In the genomic region with DNA sequence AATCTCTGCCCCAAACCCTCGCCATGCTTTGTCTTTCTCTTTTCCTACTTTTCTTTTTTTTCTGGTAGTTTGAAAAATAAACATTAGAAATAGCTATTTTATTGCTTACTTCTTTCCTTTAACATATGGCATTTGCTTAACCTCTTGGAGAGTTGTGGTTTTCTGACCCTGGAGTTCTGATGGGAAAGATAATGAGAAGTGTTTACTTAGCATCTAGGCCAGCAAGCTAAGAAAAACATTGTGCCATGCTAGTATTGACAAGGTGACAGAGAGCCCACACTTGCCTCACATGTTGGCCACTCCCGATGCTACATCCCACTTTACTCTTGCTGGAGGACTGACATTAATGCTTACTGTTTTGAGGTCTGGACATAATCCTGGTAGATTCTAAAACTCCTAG, we compare ENCODE assay signal across 1 cellular context.
A peak's percentile ranks its signal among the peaks of the same experiment; 100 is the strongest.
TF ChIP-seq lines count a peak whose summit lies in the region.

No MANE protein-coding gene starts in this region.

TF ChIP-seq in HEK293, 187 proteins besides CTCF, POLR2A, EP300 and RAD21 (continued from another document):
- TF ChIP-seq, protein P1, sequence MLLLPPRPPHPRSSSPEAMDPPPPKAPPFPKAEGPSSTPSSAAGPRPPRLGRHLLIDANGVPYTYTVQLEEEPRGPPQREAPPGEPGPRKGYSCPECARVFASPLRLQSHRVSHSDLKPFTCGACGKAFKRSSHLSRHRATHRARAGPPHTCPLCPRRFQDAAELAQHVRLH (tag by site-specific recombination; IDR thresholded peaks at IDR 0.05), result peak; percentile 57; the same call in 1 of the 2 replicates
- TF ChIP-seq FEZF1 (tag by site-specific recombination; IDR thresholded peaks at IDR 0.05), result peak; percentile 81
- peak; percentile 27; the same call in 1 of the 2 replicates for TF ChIP-seq ZBTB8A (tag by site-specific recombination; IDR thresholded peaks at IDR 0.05)
- TF ChIP-seq ZNF202 (tag by site-specific recombination; IDR thresholded peaks at IDR 0.05; ENCODE audit: borderline replicate concordance), result no peak
- 0 out of 2 replicates have a peak, but pooled peaks have one; percentile 46 for TF ChIP-seq ZSCAN30 (tag by site-specific recombination; IDR thresholded peaks at IDR 0.05)
- TF ChIP-seq ZNF37A (tag by site-specific recombination; IDR thresholded peaks at IDR 0.05), result no peak
- TF ChIP-seq ZBTB1 (tag by site-specific recombination; IDR thresholded peaks at IDR 0.05), result no peak
- TF ChIP-seq ZXDB (tag by site-specific recombination; IDR thresholded peaks at IDR 0.05), result peak; percentile 64
- TF ChIP-seq, protein P2, sequence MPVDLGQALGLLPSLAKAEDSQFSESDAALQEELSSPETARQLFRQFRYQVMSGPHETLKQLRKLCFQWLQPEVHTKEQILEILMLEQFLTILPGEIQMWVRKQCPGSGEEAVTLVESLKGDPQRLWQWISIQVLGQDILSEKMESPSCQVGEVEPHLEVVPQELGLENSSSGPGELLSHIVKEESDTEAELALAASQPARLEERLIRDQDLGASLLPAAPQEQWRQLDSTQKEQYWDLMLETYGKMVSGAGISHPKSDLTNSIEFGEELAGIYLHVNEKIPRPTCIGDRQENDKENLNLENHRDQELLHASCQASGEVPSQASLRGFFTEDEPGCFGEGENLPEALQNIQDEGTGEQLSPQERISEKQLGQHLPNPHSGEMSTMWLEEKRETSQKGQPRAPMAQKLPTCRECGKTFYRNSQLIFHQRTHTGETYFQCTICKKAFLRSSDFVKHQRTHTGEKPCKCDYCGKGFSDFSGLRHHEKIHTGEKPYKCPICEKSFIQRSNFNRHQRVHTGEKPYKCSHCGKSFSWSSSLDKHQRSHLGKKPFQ (tag by site-specific recombination; IDR thresholded peaks at IDR 0.05), result 0 out of 2 replicates have a peak, but pooled peaks have one; percentile 26
- TF ChIP-seq, protein P3, sequence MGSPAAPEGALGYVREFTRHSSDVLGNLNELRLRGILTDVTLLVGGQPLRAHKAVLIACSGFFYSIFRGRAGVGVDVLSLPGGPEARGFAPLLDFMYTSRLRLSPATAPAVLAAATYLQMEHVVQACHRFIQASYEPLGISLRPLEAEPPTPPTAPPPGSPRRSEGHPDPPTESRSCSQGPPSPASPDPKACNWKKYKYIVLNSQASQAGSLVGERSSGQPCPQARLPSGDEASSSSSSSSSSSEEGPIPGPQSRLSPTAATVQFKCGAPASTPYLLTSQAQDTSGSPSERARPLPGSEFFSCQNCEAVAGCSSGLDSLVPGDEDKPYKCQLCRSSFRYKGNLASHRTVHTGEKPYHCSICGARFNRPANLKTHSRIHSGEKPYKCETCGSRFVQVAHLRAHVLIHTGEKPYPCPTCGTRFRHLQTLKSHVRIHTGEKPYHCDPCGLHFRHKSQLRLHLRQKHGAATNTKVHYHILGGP (tag by site-specific recombination; IDR thresholded peaks at IDR 0.05), result peak; percentile 58; the same call in 1 of the 2 replicates
- TF ChIP-seq ZNF776 (tag by site-specific recombination; IDR thresholded peaks at IDR 0.05; ENCODE audit: borderline replicate concordance), result no peak
- TF ChIP-seq ZNF16 (tag by site-specific recombination; IDR thresholded peaks at IDR 0.05; ENCODE audit: low read depth), result no peak
- peak; percentile 71; the same call in 1 of the 2 replicates for TF ChIP-seq ZSCAN16 (tag by site-specific recombination; IDR thresholded peaks at IDR 0.05)
- TF ChIP-seq, protein P4, sequence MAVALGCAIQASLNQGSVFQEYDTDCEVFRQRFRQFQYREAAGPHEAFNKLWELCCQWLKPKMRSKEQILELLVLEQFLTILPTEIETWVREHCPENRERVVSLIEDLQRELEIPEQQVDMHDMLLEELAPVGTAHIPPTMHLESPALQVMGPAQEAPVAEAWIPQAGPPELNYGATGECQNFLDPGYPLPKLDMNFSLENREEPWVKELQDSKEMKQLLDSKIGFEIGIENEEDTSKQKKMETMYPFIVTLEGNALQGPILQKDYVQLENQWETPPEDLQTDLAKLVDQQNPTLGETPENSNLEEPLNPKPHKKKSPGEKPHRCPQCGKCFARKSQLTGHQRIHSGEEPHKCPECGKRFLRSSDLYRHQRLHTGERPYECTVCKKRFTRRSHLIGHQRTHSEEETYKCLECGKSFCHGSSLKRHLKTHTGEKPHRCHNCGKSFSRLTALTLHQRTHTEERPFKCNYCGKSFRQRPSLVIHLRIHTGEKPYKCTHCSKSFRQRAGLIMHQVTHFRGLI (tag by site-specific recombination; IDR thresholded peaks at IDR 0.05), result peak; percentile 61; the same call in 1 of the 2 replicates
